In the genomic region with DNA sequence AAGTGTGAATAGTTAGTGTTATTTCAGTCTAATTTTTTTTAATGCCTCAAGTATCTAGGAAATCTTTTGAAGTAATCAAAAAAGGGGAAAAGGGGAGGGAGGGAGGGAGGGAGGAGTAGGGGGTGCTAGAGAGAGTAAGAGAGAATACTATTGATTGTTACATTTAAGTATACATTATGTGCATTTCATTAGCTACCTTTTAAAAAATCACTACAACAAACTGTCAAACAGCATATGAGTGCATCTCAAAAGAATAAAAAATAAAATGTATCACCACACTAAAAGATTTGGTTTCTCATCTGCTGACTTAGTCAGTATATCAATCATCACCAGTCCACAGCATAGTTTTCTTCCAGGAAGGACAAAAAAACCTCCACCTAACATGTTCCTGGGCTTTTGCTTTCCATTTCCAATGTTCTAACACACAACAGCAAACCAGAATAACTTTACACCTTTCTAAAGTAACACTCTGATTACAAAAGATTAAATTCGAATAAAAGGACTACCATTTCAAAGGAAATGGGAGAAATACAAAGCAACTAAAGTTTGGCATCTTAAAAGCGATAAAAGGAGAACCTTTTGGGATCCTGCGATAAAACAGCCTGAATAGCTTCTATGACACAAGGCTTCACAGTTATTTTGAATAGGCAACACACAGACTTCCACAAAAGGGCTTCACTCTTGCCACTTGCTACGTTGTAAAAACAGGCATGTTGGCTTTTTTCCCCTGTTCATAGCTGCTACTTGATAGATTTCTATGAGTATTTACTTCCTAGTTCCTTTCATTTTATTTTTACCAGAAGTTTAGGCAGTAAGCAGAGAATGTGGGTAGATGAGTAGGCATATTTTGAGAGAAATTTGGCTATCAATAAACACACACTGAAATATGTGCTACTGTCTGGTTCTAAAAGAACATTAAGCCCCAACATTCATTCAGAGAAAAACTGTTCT, we compare ENCODE assay signal across 8 cellular contexts.
DNase-seq lines count a peak whose midpoint lies in the region; ATAC-seq and TF ChIP-seq lines count a peak whose summit lies in the region.

No MANE protein-coding gene starts in this region.

- no peak overlapping the region for H3K4me3 ChIP-seq in AG04450 (ENCODE audit: low read depth, low read length)

- in situ Hi-C loops in SK-MEL-5 (cut with HindIII; ENCODE audit: low pct_unique_long_range_greater_than_20kb, low sequenced_read_pairs) (no loop called here), GM13976 (cut with MboI; ENCODE audit: low sequenced_read_pairs, unreplicated experiment) (no loop called here)

- CTCF ChIA-PET in AG04450 (lab: Charles Lee): interaction anchor here (1.2 to 2.2 kb wide), 4 partner anchors 11 to 229 kb away, joined by 4 to 11 read pairs (median 5); no protein-coding TSS in a partner anchor

- DNase-seq in AG04450 (ENCODE audit: low read depth, low spot score) (no peak), SK-MEL-5 (ENCODE audit: low read depth, low spot score) (peak; percentile 38), fibroblast of peridontal ligament (ENCODE audit: extremely low read depth) (peak; percentile 78), omental fat pad (ENCODE audit: low spot score) (no peak), GM13976 (ENCODE audit: low spot score) (no peak)

- peak overlapping the region; percentile 88 for H3K27ac ChIP-seq in AG04450 (ENCODE audit: low read depth, low read length)

- H3K9me3 ChIP-seq in AG04450 (ENCODE audit: control insufficient read depth, insufficient read depth, low read length): no peaks in the 10 kb centered on the region

- POLR2A ChIA-PET in AG04450 (lab: Yijun Ruan, JAX): interaction anchor here (1.3 to 2.0 kb wide), 2 partner anchors 17 to 161 kb away, joined by 3 to 4 read pairs; a partner anchor contains a TSS

- TF ChIP-seq CTCF in AG04450 (IDR thresholded peaks at IDR 0.05; ENCODE audit: low read depth, low read length) (no peak), omental fat pad (IDR thresholded peaks at IDR 0.05) (no peak), GM13976 (IDR thresholded peaks at IDR 0.05; ENCODE audit: borderline replicate concordance, control extremely low read depth, extremely low read depth, insufficient read depth, missing control alignments) (no peak)

- ATAC-seq in omental fat pad (ENCODE audit: low FRiP score) (peak; percentile 34), HG02870 (IDR thresholded peaks at IDR 0.05; ENCODE audit: unreplicated experiment) (no peak), HG03196 (IDR thresholded peaks at IDR 0.05; ENCODE audit: unreplicated experiment) (no peak), GM21576 (IDR thresholded peaks at IDR 0.05; ENCODE audit: unreplicated experiment) (no peak)

- no peaks in the 10 kb centered on the region for H3K27me3 ChIP-seq in AG04450 (ENCODE audit: control insufficient read depth, insufficient read depth, low read length)

Comparison
In these comparisons a context has a peak if more than half of its experiments do, and no peak if none do; other contexts are left out.
1. DNase-seq: peak in SK-MEL-5 (single experiment) and fibroblast of peridontal ligament (single experiment); none in AG04450 (single experiment), omental fat pad (single experiment) and GM13976 (single experiment).